Comparison of ENCODE assay signal across 17 cellular contexts in genomic region chr12:112169966-112170365, GRCh38. TPM values are rescaled to one million over a fixed set of nuclear protein-coding genes. Genes with fewer than 3 reads are reported as not detected.
DNase-seq lines count a peak whose midpoint lies in the region; ATAC-seq and TF ChIP-seq lines count a peak whose summit lies in the region.
"Had no signal": no experiment of that assay in that cellular context is flagged by ENCODE, and none has a peak within 500 bp of the region (broad histone marks: within the 10 kb centered on the region; RNA-seq: fewer than 3 reads in every experiment).

No MANE protein-coding gene starts in this region.

- H4K20me1 ChIP-seq in Karpas-422 (ENCODE audit: insufficient read depth, low read depth, low read length) = no peaks in the 10 kb centered on the region

- H3K36me3 ChIP-seq in upper lobe of right lung (peaks cover 36% of the 10 kb centered on the region), Karpas-422 (ENCODE audit: insufficient read depth, low read length) (peaks cover 2% of the 10 kb centered on the region; the same call in 1 of the 2 replicates)

- no peak overlapping the region for H2AFZ ChIP-seq in Karpas-422 (ENCODE audit: low read length)

- H3K4me3 ChIP-seq in upper lobe of right lung (no peak overlapping the region), Karpas-422 (ENCODE audit: low read length) (no peak overlapping the region)
- H3K4me3 ChIP-seq: left ventricle myocardium inferior, stomach had no signal

- intact Hi-C loops in Right ventricle myocardium superior (cut with DNase I) (no loop called here), left ventricle myocardium superior (cut with micrococcal nuclease) (no loop called here), upper lobe of right lung (cut with DNase I) (no loop called here)

- CTCF ChIA-PET in activated CD8-positive, alpha-beta T cell treated with anti-CD3 and anti-CD28 coated beads, Interleukin-2, amount 10 ng/mL, durations not matched to agents 7 days and 5 days (lab: Charles Lee) = interaction anchor here (1.1 to 1.6 kb wide), 2 partner anchors 26 to 39 kb away, joined by 3 read pairs; no protein-coding TSS in a partner anchor

- no peak for TF ChIP-seq CTCF in upper lobe of right lung (IDR thresholded peaks at IDR 0.05)

- no peaks in the 10 kb centered on the region for H3K27me3 Mint-ChIP-seq in activated CD8-positive, alpha-beta T cell treated with anti-CD3 and anti-CD28 coated beads, Interleukin-2, amount 10 ng/mL, durations not matched to agents 7 days and 5 days (ENCODE audit: low read depth)
- H3K27me3 Mint-ChIP-seq in naive B cell = no peaks in the 10 kb centered on the region
- H3K27me3 Mint-ChIP-seq: activated naive CD4-positive, alpha-beta T cell treated with anti-CD3 and anti-CD28 coated beads, Interleukin-2, amount 10 ng/mL, durations not matched to agents 7 days and 5 days had no signal

- H3K79me2 ChIP-seq in Karpas-422 (ENCODE audit: low read length) = no peaks in the 10 kb centered on the region

- no peaks in the 10 kb centered on the region for H3K9me3 Mint-ChIP-seq in activated CD8-positive, alpha-beta T cell treated with anti-CD3 and anti-CD28 coated beads, Interleukin-2, amount 10 ng/mL, durations not matched to agents 7 days and 5 days (ENCODE audit: insufficient read depth)
- no peaks in the 10 kb centered on the region for H3K9me3 Mint-ChIP-seq in naive B cell
- H3K9me3 Mint-ChIP-seq: activated naive CD4-positive, alpha-beta T cell treated with anti-CD3 and anti-CD28 coated beads, Interleukin-2, amount 10 ng/mL, durations not matched to agents 7 days and 5 days had no signal

- ATAC-seq in Right ventricle myocardium superior (ENCODE audit: poor library complexity) = no peak
- no peak for ATAC-seq in left ventricle myocardium superior
- no peak for ATAC-seq in activated CD8-positive, alpha-beta T cell treated with anti-CD3 and anti-CD28 coated beads, Interleukin-2, amount 10 ng/mL, durations not matched to agents 7 days and 5 days
- no peak for ATAC-seq in naive B cell (ENCODE audit: low read depth in 2 of 2)
- ATAC-seq in upper lobe of right lung = no peak
- ATAC-seq: Right ventricle myocardium inferior had no signal

- POLR2A ChIA-PET in activated CD8-positive, alpha-beta T cell treated with anti-CD3 and anti-CD28 coated beads, Interleukin-2, amount 10 ng/mL, durations not matched to agents 7 days and 5 days (lab: Charles Lee) = no interaction called here

- H3K4me1 Mint-ChIP-seq in activated CD8-positive, alpha-beta T cell treated with anti-CD3 and anti-CD28 coated beads, Interleukin-2, amount 10 ng/mL, durations not matched to agents 7 days and 5 days (ENCODE audit: low read depth) = peaks cover 6% of the 10 kb centered on the region
- peaks cover 5 to 11% (median 9%) of the 10 kb centered on the region in 3 donors for H3K4me1 Mint-ChIP-seq in naive B cell

- peak overlapping the region; percentile 69 for H3K27ac Mint-ChIP-seq in activated CD8-positive, alpha-beta T cell treated with anti-CD3 and anti-CD28 coated beads, Interleukin-2, amount 10 ng/mL, durations not matched to agents 7 days and 5 days
- peak overlapping the region in 4 of 6 donors; percentile 47 to 88 (median 69) for H3K27ac Mint-ChIP-seq in naive B cell

- H3K27me3 ChIP-seq in upper lobe of right lung (no peaks in the 10 kb centered on the region), Karpas-422 (ENCODE audit: low read length) (no peaks in the 10 kb centered on the region)
- H3K27me3 ChIP-seq: brain microvascular endothelial cell, stomach had no signal

- peaks cover 11% of the 10 kb centered on the region for H3K36me3 Mint-ChIP-seq in activated CD8-positive, alpha-beta T cell treated with anti-CD3 and anti-CD28 coated beads, Interleukin-2, amount 10 ng/mL, durations not matched to agents 7 days and 5 days (ENCODE audit: low read depth)
- peaks cover under 1 to 10% of the 10 kb centered on the region in 2 donors for H3K36me3 Mint-ChIP-seq in naive B cell

- H3K9me2 ChIP-seq in Karpas-422 (replicated peaks; ENCODE audit: insufficient read depth, low read length) = no peaks in the 10 kb centered on the region

- H3K4me1 ChIP-seq in upper lobe of right lung = no peaks in the 10 kb centered on the region
- H3K4me1 ChIP-seq in Karpas-422 (ENCODE audit: low read length) = no peaks in the 10 kb centered on the region
- H3K4me1 ChIP-seq: stomach had no signal

- H3K4me3 Mint-ChIP-seq in activated CD8-positive, alpha-beta T cell treated with anti-CD3 and anti-CD28 coated beads, Interleukin-2, amount 10 ng/mL, durations not matched to agents 7 days and 5 days = no peak overlapping the region
- H3K4me3 Mint-ChIP-seq in naive B cell = peak overlapping the region in 1 of 8 donors; percentile 72
- H3K4me3 Mint-ChIP-seq: activated naive CD4-positive, alpha-beta T cell treated with anti-CD3 and anti-CD28 coated beads, Interleukin-2, amount 10 ng/mL, durations not matched to agents 7 days and 5 days had no signal

- DNase-seq in Right ventricle myocardium superior (peak; percentile 24), left ventricle myocardium superior (no peak), naive B cell (no peak), upper lobe of right lung (peak; percentile 32), Karpas-422 (no peak), NCI-H1417 (lab: John Stamatoyannopoulos, UW) (no peak), ecto neural progenitor cell (ENCODE audit: low spot score) (no peak)
- DNase-seq in activated CD8-positive, alpha-beta T cell treated with anti-CD3 and anti-CD28 coated beads, Interleukin-2, amount 10 ng/mL, durations not matched to agents 7 days and 5 days = no peak
- DNase-seq: activated CD8-positive, alpha-beta memory T cell treated with anti-CD3 and anti-CD28 coated beads, Interleukin-2, amount 50 U/mL, for 48 hours; left ventricle myocardium inferior; NCI-H187 treated with DMSO at 0.1 percent for 48 hours; NCI-H446 treated with DMSO at 0.1 percent for 48 hours; retina; stomach had no signal

- H3K9me3 ChIP-seq in upper lobe of right lung (no peaks in the 10 kb centered on the region), Karpas-422 (ENCODE audit: low read length) (no peaks in the 10 kb centered on the region)
- H3K9me3 ChIP-seq: left ventricle myocardium inferior, stomach had no signal

- H3K4me2 ChIP-seq in Karpas-422 (ENCODE audit: low read depth, low read length, poor library complexity, severe bottlenecking) = no peak overlapping the region

- no peak overlapping the region for H3K9ac ChIP-seq in Karpas-422 (ENCODE audit: low read length)

- no peak overlapping the region for H3K27ac ChIP-seq in upper lobe of right lung
- H3K27ac ChIP-seq in Karpas-422 (ENCODE audit: low read length) = no peak overlapping the region
- H3K27ac ChIP-seq: brain microvascular endothelial cell, left ventricle myocardium inferior, stomach had no signal

RNA-seq across cellular contexts. Expression of gene TRAFD1, which starts 44.6 kb away (rescaled TPM):
- total RNA-seq in Right ventricle myocardium superior (17.4 TPM), left ventricle myocardium superior (18.7 TPM), upper lobe of right lung (35.3 TPM)
- total RNA-seq in activated CD8-positive, alpha-beta T cell treated with anti-CD3 and anti-CD28 coated beads, Interleukin-2, amount 10 ng/mL, durations not matched to agents 7 days and 5 days = 10 to 100 TPM; 54.6 to 55.9 TPM
- 10 to 100 TPM; 55.6 to 83.2 (median 80.2) TPM for polyA plus RNA-seq in naive B cell (ENCODE audit: low read depth in 6 of 6)
- total RNA-seq in Karpas-422 (2014; rRNA removed; shearing (Covaris generic); ENCODE audit: low replicate concordance) = 52.1 and 86.1 TPM in 2 replicates

Comparison
In these comparisons a context has a peak if more than half of its experiments do, and no peak if none do; other contexts are left out.
1. DNase-seq: peak in Right ventricle myocardium superior (single experiment) and upper lobe of right lung (single experiment); none in left ventricle myocardium superior (single experiment), activated CD8-positive, alpha-beta T cell treated with anti-CD3 and anti-CD28 coated beads, Interleukin-2, amount 10 ng/mL, durations not matched to agents 7 days and 5 days (single experiment), naive B cell (single experiment), Karpas-422 (single experiment), NCI-H1417 (0 of 3) and ecto neural progenitor cell (single experiment).